26 cellular contexts compared by ENCODE assay signal in genomic region chr6:168063431-168063830, GRCh38. TPM values are rescaled to one million over a fixed set of nuclear protein-coding genes. Genes with fewer than 3 reads are reported as not detected.
"Had no signal": no experiment of that assay in that cellular context is flagged by ENCODE, and none has a peak within 500 bp of the region (broad histone marks: within the 10 kb centered on the region; RNA-seq: fewer than 3 reads in every experiment).

No MANE protein-coding gene starts in this region.

- ATAC-seq: stimulated activated effector memory CD8-positive, alpha-beta T cell treated with anti-CD3 and anti-CD28 coated beads, Interleukin-12 subunit alpha, Interleukin-12 subunit beta, amount 100 ng/mL, for 72 hours; stimulated activated memory B cell treated with anti-CD40 and anti-IgM and Interleukin-4, amounts not matched to agents 10 μg/mL and 1 μg/mL and 100 μg/mL, for 72 hours; stimulated activated naive B cell treated with anti-CD40 and anti-IgM and Interleukin-4, amounts not matched to agents 10 μg/mL and 1 μg/mL and 100 μg/mL, for 72 hours; stimulated activated naive CD8-positive, alpha-beta T cell treated with anti-CD3 and anti-CD28 coated beads, Interleukin-15, amount 100 ng/mL, for 72 hours; stimulated activated naive CD8-positive, alpha-beta T cell treated with anti-CD3 and anti-CD28 coated beads, Interleukin-15, Interleukin-2, amounts not matched to agents 100 U/mL and 50 U/mL, for 24 hours; upper lobe of right lung had no signal

- H3K36me3 ChIP-seq: stomach, suprapubic skin, thoracic aorta, thyroid gland, tibial artery, tibial nerve, transverse colon, upper lobe of left lung, upper lobe of right lung, uterus, vagina had no signal

- H3K4me1 ChIP-seq: thyroid gland, uterus had no signal

- H3K27me3 ChIP-seq: stomach, suprapubic skin, testis, thyroid gland, tibial artery, tibial nerve, transverse colon, upper lobe of left lung, upper lobe of right lung, uterus, vagina had no signal

- H3K9me3 ChIP-seq: stomach, suprapubic skin, testis, thoracic aorta, thyroid gland, tibial artery, tibial nerve, transverse colon, upper lobe of left lung, upper lobe of right lung, uterus, vagina had no signal

- H3K27ac ChIP-seq: stomach, suprapubic skin, testis, thoracic aorta, thyroid gland, tibial artery, tibial nerve, transverse colon, upper lobe of left lung, upper lobe of right lung, uterus, vagina had no signal

- H3K4me3 ChIP-seq: stomach, suprapubic skin, testis, thoracic aorta, thyroid gland, tibial artery, tibial nerve, transverse colon, upper lobe of left lung, upper lobe of right lung, uterus, vagina had no signal

- FAIRE-seq: urothelium cell line had no signal

- DNase-seq: stimulated activated CD4-positive, alpha-beta T cell treated with anti-CD3 and anti-CD28 coated beads, Interleukin-2, amount 100 ng/mL, for 48 hours; stimulated activated CD4-positive, alpha-beta T cell treated with anti-CD3 and anti-CD28 coated beads, Interleukin-4, amount 100 ng/mL, for 1 hour; stimulated activated CD4-positive, alpha-beta T cell treated with anti-CD3 and anti-CD28 coated beads, Interleukin-4, amount 100 ng/mL, for 24 hours; stimulated activated CD8-positive, alpha-beta memory T cell treated with anti-CD3 and anti-CD28 coated beads, Interleukin-4, amount 100 ng/mL, for 48 hours; stimulated activated naive B cell treated with anti-CD40 and anti-IgM and Interleukin-4, amounts not matched to agents 10 μg/mL and 1 μg/mL and 100 μg/mL, for 72 hours; stimulated activated naive CD4-positive, alpha-beta T cell; stimulated activated naive CD4-positive, alpha-beta T cell treated with Interleukin-2 at 50 U/mL for 16 hours; stimulated activated naive CD8-positive, alpha-beta T cell treated with anti-CD3 and anti-CD28 coated beads, Interleukin-15, amount 100 ng/mL, for 72 hours; stimulated activated naive CD8-positive, alpha-beta T cell treated with anti-CD3 and anti-CD28 coated beads, Interleukin-15, Interleukin-2, amounts not matched to agents 100 U/mL and 50 U/mL, for 24 hours; stomach; testis; thyroid gland; tibial artery; transverse colon; trophoblast cell; upper lobe of right lung; uterus had no signal

RNA-seq across cellular contexts. Expression of gene FRMD1, which starts 15.6 kb away (rescaled TPM):
- total RNA-seq: temporal lobe, thoracic aorta, upper lobe of left lung, vagina had no signal
